In the genomic region with DNA sequence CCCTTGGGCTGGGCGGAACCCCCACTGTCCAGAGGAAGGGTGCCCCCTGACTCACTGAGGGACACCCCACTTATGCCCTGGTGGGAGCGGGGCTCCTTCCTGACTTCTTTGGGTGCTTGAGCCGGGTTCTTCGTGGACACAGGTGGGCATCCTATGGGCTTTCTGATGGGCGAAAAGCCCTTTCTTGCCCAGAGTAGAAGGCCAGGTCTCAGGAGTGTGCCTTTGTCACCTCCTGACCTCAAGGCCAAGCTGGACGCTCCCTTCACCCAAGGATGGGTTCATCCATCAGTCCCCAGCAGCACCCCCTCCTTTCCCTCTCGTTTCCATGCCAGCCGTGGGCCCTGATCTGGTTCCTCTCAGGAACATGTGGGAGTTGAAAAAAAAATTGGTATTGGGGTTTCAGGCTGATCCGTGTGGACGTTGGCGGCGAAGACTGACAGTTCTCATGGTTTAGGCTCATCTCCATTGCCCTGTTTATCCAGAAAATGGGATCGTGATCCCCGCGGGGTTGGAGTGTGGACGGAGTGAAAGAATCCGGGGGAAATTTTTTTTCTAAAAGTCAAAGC, we compare ENCODE assay signal across 8 cellular contexts. TPM values are rescaled to one million over a fixed set of nuclear protein-coding genes. Genes with fewer than 3 reads are reported as not detected.
DNase-seq lines count a peak whose midpoint lies in the region; ATAC-seq and TF ChIP-seq lines count a peak whose summit lies in the region.

No MANE protein-coding gene starts in this region.

- H3K9me3 ChIP-seq in AG04450 (ENCODE audit: control insufficient read depth, insufficient read depth, low read length) = peaks cover 7% of the 10 kb centered on the region; the same call in 1 of the 2 replicates
- H3K9me3 ChIP-seq in thoracic aorta = no peaks in the 10 kb centered on the region

- ATAC-seq in thoracic aorta (ENCODE audit: insufficient number of reproducible peaks, low FRiP score, low read depth) (no peak), GM21786 (IDR thresholded peaks at IDR 0.05; ENCODE audit: unreplicated experiment) (no peak)

- H3K36me3 ChIP-seq in H7 (replicated peaks; ENCODE audit: control insufficient read depth, insufficient read depth, low read length) (no peaks in the 10 kb centered on the region), thoracic aorta (no peaks in the 10 kb centered on the region)

- peak overlapping the region; percentile 93 for H3K4me3 ChIP-seq in AG04450 (ENCODE audit: low read depth, low read length)
- H3K4me3 ChIP-seq in H7 (ENCODE audit: insufficient read depth, low read depth, low read length) = peak overlapping the region; percentile 82
- H3K4me3 ChIP-seq in thoracic aorta = peak overlapping the region; percentile 95

- H3K27me3 ChIP-seq in AG04450 (ENCODE audit: control insufficient read depth, insufficient read depth, low read length) (no peaks in the 10 kb centered on the region), H7 (ENCODE audit: control insufficient read depth, insufficient read depth, low read length) (no peaks in the 10 kb centered on the region), layer of hippocampus (ENCODE audit: control insufficient read depth, insufficient read depth, low read length) (no peaks in the 10 kb centered on the region), thoracic aorta (replicated peaks; ENCODE audit: insufficient read depth) (no peaks in the 10 kb centered on the region)

- POLR2A ChIA-PET in AG04450 (lab: Yijun Ruan, JAX) = interaction anchor here (1.5 to 2.4 kb wide), 2 partner anchors 10 to 13 kb away, joined by 4 to 25 read pairs; no protein-coding TSS in a partner anchor

- H3K27ac ChIP-seq in AG04450 (ENCODE audit: low read depth, low read length) (peak overlapping the region; percentile 61), layer of hippocampus (ENCODE audit: low read depth, low read length) (peak overlapping the region; percentile 100), thoracic aorta (peak overlapping the region; percentile 94 to 96)

- H3K27me3 Mint-ChIP-seq in activated T-helper 2 cell treated with anti-CD3 and anti-CD28 coated beads, Interferon-gamma antibody, Interleukin-2, Interleukin-4, amounts not matched to agents 10 μg/mL and 5 μg/mL and 100 μg/mL, durations not matched to agents 14 hours and 24 hours and 36 hours (ENCODE audit: low read depth) = no peaks in the 10 kb centered on the region

- TF ChIP-seq CTCF in AG04450 (IDR thresholded peaks at IDR 0.05; ENCODE audit: low read depth, low read length) = no peak
- TF ChIP-seq CTCF in thoracic aorta (IDR thresholded peaks at IDR 0.05) = no peak

- peaks cover 24% of the 10 kb centered on the region for H3K36me3 Mint-ChIP-seq in activated T-helper 2 cell treated with anti-CD3 and anti-CD28 coated beads, Interferon-gamma antibody, Interleukin-2, Interleukin-4, amounts not matched to agents 10 μg/mL and 5 μg/mL and 100 μg/mL, durations not matched to agents 14 hours and 24 hours and 36 hours (ENCODE audit: low read depth)

- peaks cover 44% of the 10 kb centered on the region for H3K4me1 Mint-ChIP-seq in activated T-helper 2 cell treated with anti-CD3 and anti-CD28 coated beads, Interferon-gamma antibody, Interleukin-2, Interleukin-4, amounts not matched to agents 10 μg/mL and 5 μg/mL and 100 μg/mL, durations not matched to agents 14 hours and 24 hours and 36 hours (ENCODE audit: low read depth)

- CTCF ChIA-PET in AG04450 (lab: Charles Lee) = interaction anchor here (0.7 kb wide), 1 partner anchor 41 kb away, joined by 3 read pairs; no protein-coding TSS in a partner anchor

- intact Hi-C loops in activated T-helper 2 cell treated with anti-CD3 and anti-CD28 coated beads, Interferon-gamma antibody, Interleukin-2, Interleukin-4, amounts not matched to agents 10 μg/mL and 5 μg/mL and 100 μg/mL, durations not matched to agents 14 hours and 24 hours and 36 hours (cut with micrococcal nuclease) = loop anchor here (1.0 to 10.0 kb wide), 3 partner anchors 16 to 294 kb away; partner anchors contain the start of gene SH2D3C

- no peaks in the 10 kb centered on the region for H3K9me3 Mint-ChIP-seq in activated T-helper 2 cell treated with anti-CD3 and anti-CD28 coated beads, Interferon-gamma antibody, Interleukin-2, Interleukin-4, amounts not matched to agents 10 μg/mL and 5 μg/mL and 100 μg/mL, durations not matched to agents 14 hours and 24 hours and 36 hours

- H3K27ac Mint-ChIP-seq in activated T-helper 2 cell treated with anti-CD3 and anti-CD28 coated beads, Interferon-gamma antibody, Interleukin-2, Interleukin-4, amounts not matched to agents 10 μg/mL and 5 μg/mL and 100 μg/mL, durations not matched to agents 14 hours and 24 hours and 36 hours = peak overlapping the region; percentile 73

- peak overlapping the region; percentile 93 for H3K4me3 Mint-ChIP-seq in activated T-helper 2 cell treated with anti-CD3 and anti-CD28 coated beads, Interferon-gamma antibody, Interleukin-2, Interleukin-4, amounts not matched to agents 10 μg/mL and 5 μg/mL and 100 μg/mL, durations not matched to agents 14 hours and 24 hours and 36 hours (ENCODE audit: low read depth)

- DNase-seq in AG04450 (ENCODE audit: low read depth, low spot score) (no peak), H7 (no peak), thoracic aorta (ENCODE audit: low spot score) (no peak), NCI-H446 treated with DMSO at 0.1 percent for 48 hours (lab: John Stamatoyannopoulos, UW) (no peak), NCI-H2107 (lab: John Stamatoyannopoulos, UW) (no peak)
- no peak for DNase-seq in activated T-helper 2 cell treated with anti-CD3 and anti-CD28 coated beads, Interferon-gamma antibody, Interleukin-2, Interleukin-4, amounts not matched to agents 10 μg/mL and 5 μg/mL and 100 μg/mL, durations not matched to agents 14 hours and 24 hours and 36 hours (ENCODE audit: low spot score)

- H3K4me1 ChIP-seq in thoracic aorta (ENCODE audit: control insufficient read depth in 1 of 2, low read depth in 2 of 2) = peaks cover 40 to 62% of the 10 kb centered on the region in 2 donors

RNA-seq across cellular contexts. Expression of gene SLC25A25, which starts 0.7 kb away (rescaled TPM):
- polyA plus RNA-seq in AG04450 (2011; rRNA removed) = 12.0 and 12.6 TPM in 2 replicates
- 20.6 TPM in 2 replicates for polyA minus RNA-seq in AG04450 (2011; rRNA and poly(A)+ RNA removed)
- 23.1 and 23.7 TPM in 2 replicates for total RNA-seq in H7 (2014; rRNA removed; shearing (Covaris generic))
- 11.3 and 11.9 TPM in 2 replicates for total RNA-seq in activated T-helper 2 cell treated with anti-CD3 and anti-CD28 coated beads, Interferon-gamma antibody, Interleukin-2, Interleukin-4, amounts not matched to agents 10 μg/mL and 5 μg/mL and 100 μg/mL, durations not matched to agents 14 hours and 24 hours and 36 hours
- 10 to 100 TPM; 30.1 to 33.9 TPM for total RNA-seq in thoracic aorta

RNA-seq across cellular contexts. Expression of gene NAIF1, which starts 1.6 kb away (rescaled TPM):
- 7.5 and 8.9 TPM in 2 replicates for polyA plus RNA-seq in AG04450 (2011; rRNA removed)
- 6.9 and 9.8 TPM in 2 replicates for polyA minus RNA-seq in AG04450 (2011; rRNA and poly(A)+ RNA removed)
- 10.3 and 12.3 TPM in 2 replicates for total RNA-seq in H7 (2014; rRNA removed; shearing (Covaris generic))
- total RNA-seq in activated T-helper 2 cell treated with anti-CD3 and anti-CD28 coated beads, Interferon-gamma antibody, Interleukin-2, Interleukin-4, amounts not matched to agents 10 μg/mL and 5 μg/mL and 100 μg/mL, durations not matched to agents 14 hours and 24 hours and 36 hours = 10.2 and 10.5 TPM in 2 replicates
- 10 to 100 TPM; 11.8 to 21.0 TPM for total RNA-seq in thoracic aorta

RNA-seq across cellular contexts. Expression of gene PTGES2, which starts 58.8 kb away (rescaled TPM):
- 56.3 and 75.2 TPM in 2 replicates for polyA plus RNA-seq in AG04450 (2011; rRNA removed)
- 50.5 and 68.7 TPM in 2 replicates for polyA minus RNA-seq in AG04450 (2011; rRNA and poly(A)+ RNA removed)
- total RNA-seq in H7 (2014; rRNA removed; shearing (Covaris generic)) = 143 and 197 TPM in 2 replicates
- total RNA-seq in activated T-helper 2 cell treated with anti-CD3 and anti-CD28 coated beads, Interferon-gamma antibody, Interleukin-2, Interleukin-4, amounts not matched to agents 10 μg/mL and 5 μg/mL and 100 μg/mL, durations not matched to agents 14 hours and 24 hours and 36 hours = 67.8 and 77.6 TPM in 2 replicates
- 10 to 100 TPM; 57.9 to 66.0 TPM for total RNA-seq in thoracic aorta
